In genomic region chr4:158678767-158679166, GRCh38 we compare ENCODE assay signal across 33 cellular contexts. TPM values are rescaled to one million over a fixed set of nuclear protein-coding genes. Genes with fewer than 3 reads are reported as not detected.
DNase-seq lines count a peak whose midpoint lies in the region; ATAC-seq, FAIRE-seq and TF ChIP-seq lines count a peak whose summit lies in the region.
"Had no signal": no experiment of that assay in that cellular context is flagged by ENCODE, and none has a peak within 500 bp of the region (broad histone marks: within the 10 kb centered on the region; RNA-seq: fewer than 3 reads in every experiment).

No MANE protein-coding gene starts in this region.

- H3K27me3 ChIP-seq in small intestine (ENCODE audit: control insufficient read depth in 2 of 2, insufficient read depth in 2 of 2, low read length in 2 of 2) = no peaks in the 10 kb centered on the region
- H3K27me3 ChIP-seq: BE2C; BLaER1; BLaER1 treated with 17β-estradiol and CSF1 and Interleukin-3, amounts not matched to agents 10 nM and 100 nM had no signal

- no peak for TF ChIP-seq CTCF in mucosa of descending colon (IDR thresholded peaks at IDR 0.05)

- no peak for DNase-seq in left colon
- DNase-seq in mucosa of descending colon = no peak
- peak; percentile 77 for DNase-seq in small intestine
- DNase-seq in activated naive CD4-positive, alpha-beta T cell treated with Interleukin-2 at 50 U/mL for 16 hours = no peak
- DNase-seq in NCI-H1417 (lab: John Stamatoyannopoulos, UW) = no peak
- DNase-seq: 8988T; ACHN; AML-193; BE2C; C1 segment of cervical spinal cord; Caco-2; Calu3; CD4-positive, alpha-beta memory T cell; CD4-positive, alpha-beta T cell; CD4-positive, CD25-positive, alpha-beta regulatory T cell; CD8-positive, alpha-beta memory T cell; CD8-positive, alpha-beta T cell; COR-L47; DMS 273 treated with DMSO at 0.1 percent for 48 hours; DMS153; DMS53; DMS79; DMS79 treated with DMSO at 0.1 percent for 48 hours; DND-41; EL had no signal

- FAIRE-seq in small intestine (lab: Jason Lieb, UNC) = no peak
- FAIRE-seq: A204.1, A549, D721Med had no signal

- H3K4me1 ChIP-seq in mucosa of descending colon (ENCODE audit: low read depth) (no peaks in the 10 kb centered on the region), small intestine (ENCODE audit: control insufficient read depth in 2 of 2, insufficient read depth in 1 of 2, low read depth in 1 of 2, low read length in 1 of 2) (peaks cover 0 to 2% of the 10 kb centered on the region in 2 donors)
- H3K4me1 ChIP-seq: A549, BE2C had no signal

- H3K9me3 ChIP-seq in mucosa of descending colon = no peaks in the 10 kb centered on the region
- no peaks in the 10 kb centered on the region for H3K9me3 ChIP-seq in small intestine (ENCODE audit: control insufficient read depth, low read depth)
- H3K9me3 ChIP-seq: A549; BE2C; BLaER1; BLaER1 treated with 17β-estradiol and CSF1 and Interleukin-3, amounts not matched to agents 10 nM and 100 nM; Caco-2 had no signal

- 35 to 72% (median 50%) methylated on average over 2 of the region's 2 CpGs for WGBS in small intestine, 3 donors

- H3K36me3 ChIP-seq in mucosa of descending colon (ENCODE audit: low read depth) = no peaks in the 10 kb centered on the region
- H3K36me3 ChIP-seq in small intestine (ENCODE audit: control insufficient read depth in 2 of 2, insufficient read depth in 2 of 2, low read length in 2 of 2) = no peaks in the 10 kb centered on the region
- H3K36me3 ChIP-seq: BE2C had no signal

- H3K4me3 ChIP-seq in mucosa of descending colon = no peak overlapping the region
- H3K4me3 ChIP-seq in small intestine (ENCODE audit: low read depth in 1 of 2, low read length in 2 of 2) = no peak overlapping the region
- H3K4me3 ChIP-seq: A549; BLaER1; BLaER1 treated with 17β-estradiol and CSF1 and Interleukin-3, amounts not matched to agents 10 nM and 100 nM had no signal

- intact Hi-C loops in left colon (cut with DNase I, micrococcal nuclease) = no loop called here
- intact Hi-C loops in mucosa of descending colon (cut with DNase I, micrococcal nuclease) = no loop called here

- ATAC-seq in left colon (peak; percentile 91), mucosa of descending colon (peak; percentile 34), HG03097 (IDR thresholded peaks at IDR 0.05; ENCODE audit: low FRiP score, unreplicated experiment) (no peak)
- ATAC-seq: A549; CD8-positive, alpha-beta T cell had no signal

- H3K27ac ChIP-seq in small intestine (ENCODE audit: low read depth in 1 of 2, low read length in 1 of 2) = no peak overlapping the region
- H3K27ac ChIP-seq: 22Rv1; A549; BLaER1; BLaER1 treated with 17β-estradiol and CSF1 and Interleukin-3, amounts not matched to agents 10 nM and 100 nM; C4-2B had no signal

RNA-seq across cellular contexts. Expression of gene ETFDH, which starts 6.7 kb away (rescaled TPM):
- 10 to 100 TPM; 62.8 to 74.1 TPM for total RNA-seq in left colon
- total RNA-seq in mucosa of descending colon = 10 to 100 TPM; 49.2 to 67.1 (median 50.2) TPM
- 10 to 100 TPM; 30.6 to 72.4 (median 54.1) TPM for polyA plus RNA-seq in small intestine

RNA-seq across cellular contexts. Expression of gene C4orf46, which starts 7.1 kb away (rescaled TPM):
- total RNA-seq in left colon (1 to 10 TPM; 2.4 to 2.8 TPM), mucosa of descending colon (1 to 10 TPM; 2.4 to 6.3 (median 3.6) TPM)
- 1 to 10 TPM; 1.8 to 4.3 (median 3.5) TPM for polyA plus RNA-seq in small intestine

RNA-seq across cellular contexts. Expression of gene PPID, which starts 44.4 kb away (rescaled TPM):
- total RNA-seq in left colon (10 to 100 TPM; 16.4 to 19.7 TPM), mucosa of descending colon (10 to 100 TPM; 19.7 to 23.9 (median 22.2) TPM)
- polyA plus RNA-seq in small intestine = 10 to 100 TPM; 28.4 to 46.5 (median 33.4) TPM
